Comparison of ENCODE assay signal across 8 cellular contexts in the genomic region with DNA sequence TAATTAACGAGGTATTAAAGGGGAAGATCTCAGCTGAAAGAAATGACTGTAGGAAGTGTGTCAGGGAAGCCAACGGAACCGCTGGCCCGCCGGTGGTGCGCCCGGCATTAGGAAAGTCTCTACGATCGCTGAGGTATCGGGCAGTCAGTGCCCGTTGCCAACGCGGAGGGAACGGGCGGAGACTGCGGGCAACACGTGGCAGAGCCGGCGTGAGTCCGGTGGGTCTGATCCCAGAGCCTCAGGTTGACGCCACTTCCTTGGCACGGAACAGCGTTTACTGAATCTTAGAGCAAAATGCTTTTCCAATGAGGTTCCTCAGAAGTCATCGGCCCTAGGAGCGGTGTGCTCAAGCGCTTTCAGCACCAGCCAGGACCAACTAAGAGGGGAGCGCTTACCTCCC.
A peak's percentile ranks its signal among the peaks of the same experiment; 100 is the strongest.
DNase-seq lines count a peak whose midpoint lies in the region; ATAC-seq and TF ChIP-seq lines count a peak whose summit lies in the region.
"Not testable (repeated sequence)": the region's sequence is repeated elsewhere in the genome, so short reads cannot be mapped to it uniquely, and the experiment has no call there.

No MANE protein-coding gene starts in this region.

- CTCF ChIA-PET in Calu3 (lab: Charles Lee) = interaction anchor here (0.6 to 1.2 kb wide), 2 partner anchors 333 to 440 kb away, joined by 3 to 4 read pairs; no protein-coding TSS in a partner anchor

- H3K27ac Mint-ChIP-seq in Calu3 (ENCODE audit: unreplicated experiment) = peak overlapping the region; percentile 22
- not testable (repeated sequence) for H3K27ac Mint-ChIP-seq in IgD-negative memory B cell; activated naive CD8-positive, alpha-beta T cell treated with anti-CD3 and anti-CD28 coated beads, Interleukin-2, amount 10 ng/mL, durations not matched to agents 7 days and 5 days

- H3K4me3 ChIP-seq in SK-N-MC = peak overlapping the region; percentile 92
- H3K4me3 ChIP-seq in esophagus muscularis mucosa = peak overlapping the region; percentile 39 to 50 (median 44)
- H3K4me3 ChIP-seq in osteoblast (ENCODE audit: insufficient read depth, low read length) = peak overlapping the region; percentile 58
- H3K4me3 ChIP-seq in thoracic aorta = peak overlapping the region; percentile 50

- peak overlapping the region; percentile 91 for H3K4me3 Mint-ChIP-seq in Calu3 (ENCODE audit: low read depth, unreplicated experiment)
- H3K4me3 Mint-ChIP-seq in IgD-negative memory B cell = peak overlapping the region in 3 of 4 donors; percentile 16 to 80 (median 36)
- peak overlapping the region; percentile 77 for H3K4me3 Mint-ChIP-seq in activated naive CD8-positive, alpha-beta T cell treated with anti-CD3 and anti-CD28 coated beads, Interleukin-2, amount 10 ng/mL, durations not matched to agents 7 days and 5 days

- ATAC-seq in activated naive CD8-positive, alpha-beta T cell treated with anti-CD3 and anti-CD28 coated beads, Interleukin-2, amount 10 ng/mL, durations not matched to agents 7 days and 5 days (ENCODE audit: low read depth); thoracic aorta (ENCODE audit: insufficient number of reproducible peaks, low FRiP score, low read depth): not testable (repeated sequence)

- not testable (repeated sequence) for TF ChIP-seq CTCF in Calu3 (IDR thresholded peaks at IDR 0.05; ENCODE audit: unreplicated experiment); esophagus muscularis mucosa (IDR thresholded peaks at IDR 0.05); osteoblast (IDR thresholded peaks at IDR 0.05; ENCODE audit: extremely low read depth, low read depth, low read length); thoracic aorta (IDR thresholded peaks at IDR 0.05)

- peaks cover 0 to 27% (median 6%) of the 10 kb centered on the region in 4 donors for H3K27me3 ChIP-seq in esophagus muscularis mucosa
- not testable (repeated sequence) for H3K27me3 ChIP-seq in osteoblast (ENCODE audit: insufficient read depth, low read length); thoracic aorta (replicated peaks; ENCODE audit: insufficient read depth)

- not testable (repeated sequence) for H4K20me1 ChIP-seq in osteoblast (ENCODE audit: insufficient read depth, low read length)

- H3K27ac ChIP-seq in SK-N-MC; esophagus muscularis mucosa (replicated peaks in 1 of 4); osteoblast (ENCODE audit: low read depth, low read length); thoracic aorta: not testable (repeated sequence)

- not testable (repeated sequence) for H3K36me3 ChIP-seq in SK-N-MC (ENCODE audit: insufficient read depth, low read length); esophagus muscularis mucosa; osteoblast (ENCODE audit: insufficient read depth, low read length); thoracic aorta

- TF ChIP-seq POLR2A in esophagus muscularis mucosa (IDR thresholded peaks at IDR 0.05; ENCODE audit: low read depth) = not testable (repeated sequence)

- H3K27me3 Mint-ChIP-seq in Calu3 (ENCODE audit: unreplicated experiment) (peaks cover 37% of the 10 kb centered on the region), IgD-negative memory B cell (peaks cover 21% of the 10 kb centered on the region)
- H3K27me3 Mint-ChIP-seq in activated naive CD8-positive, alpha-beta T cell treated with anti-CD3 and anti-CD28 coated beads, Interleukin-2, amount 10 ng/mL, durations not matched to agents 7 days and 5 days = peaks cover 39% of the 10 kb centered on the region

- POLR2A ChIA-PET in activated naive CD8-positive, alpha-beta T cell treated with anti-CD3 and anti-CD28 coated beads, Interleukin-2, amount 10 ng/mL, durations not matched to agents 7 days and 5 days (lab: Charles Lee) = not testable (repeated sequence)

- not testable (repeated sequence) for TF ChIP-seq EP300 in esophagus muscularis mucosa (IDR thresholded peaks at IDR 0.05)

- H3K4me2 ChIP-seq in osteoblast (ENCODE audit: insufficient read depth, low read length) = peak overlapping the region; percentile 64

- H3K4me1 Mint-ChIP-seq in Calu3 (ENCODE audit: low read depth, unreplicated experiment) (peaks cover 27% of the 10 kb centered on the region), IgD-negative memory B cell (peaks cover 0 to 13% (median 5%) of the 10 kb centered on the region in 3 donors)
- H3K4me1 Mint-ChIP-seq in activated naive CD8-positive, alpha-beta T cell treated with anti-CD3 and anti-CD28 coated beads, Interleukin-2, amount 10 ng/mL, durations not matched to agents 7 days and 5 days = not testable (repeated sequence)

- DNase-seq in Calu3 = peak; percentile 54
- not testable (repeated sequence) for DNase-seq in SK-N-MC (ENCODE audit: low read depth, low spot score); esophagus muscularis mucosa (ENCODE audit: extremely low spot score); thoracic aorta (ENCODE audit: low spot score)
- DNase-seq in activated naive CD8-positive, alpha-beta T cell treated with anti-CD3 and anti-CD28 coated beads, Interleukin-2, amount 10 ng/mL, durations not matched to agents 7 days and 5 days = peak; percentile 30
- DNase-seq in inferior parietal cortex (ENCODE audit: extremely low spot score) = peak; percentile 20
- DNase-seq in osteoblast (ENCODE audit: insufficient read length, low spot score, missing footprints) = peak; percentile 18

- H3K9me3 Mint-ChIP-seq in Calu3 (ENCODE audit: low read depth, unreplicated experiment); IgD-negative memory B cell; activated naive CD8-positive, alpha-beta T cell treated with anti-CD3 and anti-CD28 coated beads, Interleukin-2, amount 10 ng/mL, durations not matched to agents 7 days and 5 days: not testable (repeated sequence)

- peaks cover 14% of the 10 kb centered on the region for H3K36me3 Mint-ChIP-seq in Calu3 (ENCODE audit: insufficient read depth, unreplicated experiment)
- H3K36me3 Mint-ChIP-seq in IgD-negative memory B cell; activated naive CD8-positive, alpha-beta T cell treated with anti-CD3 and anti-CD28 coated beads, Interleukin-2, amount 10 ng/mL, durations not matched to agents 7 days and 5 days: not testable (repeated sequence)

- peaks cover 0 to 17% (median 16%) of the 10 kb centered on the region in 4 donors for H3K4me1 ChIP-seq in esophagus muscularis mucosa
- H3K4me1 ChIP-seq in osteoblast (ENCODE audit: insufficient read depth, low read length); thoracic aorta (ENCODE audit: control insufficient read depth in 1 of 2, low read depth in 2 of 2): not testable (repeated sequence)

- 2% methylated on average over 18 of the region's 27 CpGs for WGBS in esophagus muscularis mucosa

- H3K9ac ChIP-seq in SK-N-MC (ENCODE audit: insufficient read length) = not testable (repeated sequence)

- intact Hi-C loops in Calu3 (cut with micrococcal nuclease; ENCODE audit: unreplicated experiment) = loop anchor here (5.0 to 10.0 kb wide), 2 partner anchors 436 to 512 kb away; no protein-coding TSS in a partner anchor
- intact Hi-C loops in esophagus muscularis mucosa (cut with DNase I) = not testable (repeated sequence)

- H2AFZ ChIP-seq in osteoblast (ENCODE audit: low read length) = peak overlapping the region; percentile 8

- not testable (repeated sequence) for H3K79me2 ChIP-seq in osteoblast (ENCODE audit: insufficient read depth, low read length)

- H3K9me3 ChIP-seq in SK-N-MC (ENCODE audit: low read depth, low read length); esophagus muscularis mucosa; osteoblast (ENCODE audit: low read depth, low read length); thoracic aorta: not testable (repeated sequence)

- BruUV-seq in Calu3 (replicated peaks; lab: Mats Ljungman, UMichigan) = not testable (repeated sequence)

Comparison
In these comparisons a context has a peak if more than half of its experiments do, and no peak if none do; other contexts are left out.
1. H3K4me3 Mint-ChIP-seq: peak in every context shown above with its lines; median percentile 91 in Calu3; 77 in activated naive CD8-positive, alpha-beta T cell treated with anti-CD3 and anti-CD28 coated beads, Interleukin-2, amount 10 ng/mL, durations not matched to agents 7 days and 5 days; 36 in IgD-negative memory B cell.